ENCODE assay signal across 31 cellular contexts in the genomic region with DNA sequence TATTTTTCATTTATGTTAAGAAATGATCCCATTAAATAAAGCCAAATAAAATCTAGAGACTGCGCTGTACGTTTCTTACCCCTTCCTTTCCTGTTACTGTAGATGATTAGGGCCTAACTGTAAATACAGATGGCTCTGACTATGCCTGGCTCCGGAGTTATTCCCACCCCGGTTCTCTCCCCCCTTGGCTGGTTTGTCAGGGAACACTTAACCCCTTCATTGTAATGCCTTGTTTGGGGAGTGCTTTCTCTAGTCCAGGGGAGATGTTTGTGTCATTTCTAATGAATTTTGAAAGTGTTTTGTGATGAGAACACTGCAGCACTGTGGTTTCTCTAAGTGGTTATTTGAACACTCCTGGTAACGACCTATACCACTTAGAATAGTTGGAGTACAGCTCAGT. TPM values are rescaled to one million over a fixed set of nuclear protein-coding genes. Genes with fewer than 3 reads are reported as not detected.
DNase-seq lines count a peak whose midpoint lies in the region; ATAC-seq lines count a peak whose summit lies in the region.
"Had no signal": no experiment of that assay in that cellular context is flagged by ENCODE, and none has a peak within 500 bp of the region (broad histone marks: within the 10 kb centered on the region; RNA-seq: fewer than 3 reads in every experiment).

No MANE protein-coding gene starts in this region.

- H3K36me3 ChIP-seq in CD4-positive, alpha-beta memory T cell (ENCODE audit: insufficient read depth, low read length): peaks cover 42% of the 10 kb centered on the region

- DNase-seq in activated CD4-positive, alpha-beta T cell treated with anti-CD3 and anti-CD28 coated beads, Interleukin-2, amount 10 ng/mL, durations not matched to agents 7 days and 5 days: no peak
- DNase-seq in activated CD4-positive, alpha-beta T cell treated with anti-CD3 and anti-CD28 coated beads, Interleukin-2, amount 50 U/mL, for 1 hour: no peak
- no peak for DNase-seq in CD4-positive, alpha-beta memory T cell
- DNase-seq in activated T-helper 1 cell treated with anti-CD3 and anti-CD28 coated beads, Interleukin-12 subunit alpha, Interleukin-12 subunit beta, Interleukin-2, Interleukin-4 antibody, amounts not matched to agents 30 ng/mL and 10 ng/mL and 1 ng/mL, durations not matched to agents 14 hours and 24 hours and 36 hours (ENCODE audit: low spot score): no peak
- DNase-seq in left colon (no peak), HK-2 (ENCODE audit: unreplicated experiment) (no peak), cardiac septum (ENCODE audit: low spot score) (no peak)
- DNase-seq: activated T-cell treated with anti-CD3 and anti-CD28 coated beads, Interleukin-2, amount 50 U/mL, for 4 hours; adrenal gland; COR-L47; GDM1; GOT3; left ventricle myocardium inferior; mesendoderm; NCI-H1048; NCI-H1694; NCI-H526 treated with DMSO at 0.1 percent for 48 hours; nucleus accumbens; PC-9; sigmoid colon; stimulated activated CD4-positive, alpha-beta T cell treated with anti-CD3 and anti-CD28 coated beads, Interleukin-4, amount 100 ng/mL, for 24 hours; WERI-Rb-1 had no signal

- H3K9me3 ChIP-seq in CD4-positive, alpha-beta memory T cell (ENCODE audit: control insufficient read depth in 1 of 2, low read length in 2 of 2): no peaks in the 10 kb centered on the region
- H3K9me3 ChIP-seq: A549, adrenal gland, left ventricle myocardium inferior, prostate gland, sigmoid colon, thoracic aorta, vagina had no signal

- peaks cover 69% of the 10 kb centered on the region for H3K36me3 Mint-ChIP-seq in activated CD4-positive, alpha-beta T cell treated with anti-CD3 and anti-CD28 coated beads, Interleukin-2, amount 10 ng/mL, durations not matched to agents 7 days and 5 days (ENCODE audit: low read depth)
- peaks cover 49 to 77% of the 10 kb centered on the region in 2 donors for H3K36me3 Mint-ChIP-seq in CD4-positive, alpha-beta memory T cell
- H3K36me3 Mint-ChIP-seq in activated T-helper 1 cell treated with anti-CD3 and anti-CD28 coated beads, Interleukin-12 subunit alpha, Interleukin-12 subunit beta, Interleukin-2, Interleukin-4 antibody, amounts not matched to agents 30 ng/mL and 10 ng/mL and 1 ng/mL, durations not matched to agents 14 hours and 24 hours and 36 hours (ENCODE audit: low read depth): peaks cover 46% of the 10 kb centered on the region

- no peak overlapping the region for H3K4me3 ChIP-seq in CD4-positive, alpha-beta memory T cell (ENCODE audit: low read length in 2 of 2)
- H3K4me3 ChIP-seq: A549, adrenal gland, left ventricle myocardium inferior, PC-9, prostate gland, sigmoid colon, thoracic aorta, vagina had no signal

- intact Hi-C loops in CD4-positive, alpha-beta memory T cell (cut with micrococcal nuclease): no loop called here
- intact Hi-C loops in activated T-helper 1 cell treated with anti-CD3 and anti-CD28 coated beads, Interleukin-12 subunit alpha, Interleukin-12 subunit beta, Interleukin-2, Interleukin-4 antibody, amounts not matched to agents 30 ng/mL and 10 ng/mL and 1 ng/mL, durations not matched to agents 14 hours and 24 hours and 36 hours (cut with micrococcal nuclease): no loop called here
- intact Hi-C loops in left colon (cut with DNase I, micrococcal nuclease) (no loop called here), cardiac septum (cut with DNase I) (no loop called here)

- ATAC-seq in left colon (peak; percentile 10), HG02870 (IDR thresholded peaks at IDR 0.05; ENCODE audit: unreplicated experiment) (no peak)
- ATAC-seq: A549; activated T-cell treated with anti-CD3 and anti-CD28 coated beads, Interleukin-2, amount 50 U/mL, for 4 hours; Right ventricle myocardium inferior; stimulated activated memory B cell treated with anti-CD40 and anti-IgM and Interleukin-4, amounts not matched to agents 10 μg/mL and 1 μg/mL and 100 μg/mL, for 72 hours had no signal

- H3K27ac Mint-ChIP-seq in activated CD4-positive, alpha-beta T cell treated with anti-CD3 and anti-CD28 coated beads, Interleukin-2, amount 10 ng/mL, durations not matched to agents 7 days and 5 days: peak overlapping the region; percentile 58
- peak overlapping the region in 6 of 7 donors; percentile 10 to 93 (median 60) for H3K27ac Mint-ChIP-seq in CD4-positive, alpha-beta memory T cell
- H3K27ac Mint-ChIP-seq in activated T-helper 1 cell treated with anti-CD3 and anti-CD28 coated beads, Interleukin-12 subunit alpha, Interleukin-12 subunit beta, Interleukin-2, Interleukin-4 antibody, amounts not matched to agents 30 ng/mL and 10 ng/mL and 1 ng/mL, durations not matched to agents 14 hours and 24 hours and 36 hours: peak overlapping the region; percentile 19
- H3K27ac Mint-ChIP-seq: B cell; stimulated activated memory B cell treated with anti-CD40 and anti-IgM and Interleukin-4, amounts not matched to agents 10 μg/mL and 1 μg/mL and 100 μg/mL, for 72 hours had no signal

- H3K4me1 Mint-ChIP-seq in activated CD4-positive, alpha-beta T cell treated with anti-CD3 and anti-CD28 coated beads, Interleukin-2, amount 10 ng/mL, durations not matched to agents 7 days and 5 days: peaks cover 29% of the 10 kb centered on the region
- peaks cover 25 to 31% (median 28%) of the 10 kb centered on the region in 4 donors for H3K4me1 Mint-ChIP-seq in CD4-positive, alpha-beta memory T cell
- peaks cover 44% of the 10 kb centered on the region for H3K4me1 Mint-ChIP-seq in activated T-helper 1 cell treated with anti-CD3 and anti-CD28 coated beads, Interleukin-12 subunit alpha, Interleukin-12 subunit beta, Interleukin-2, Interleukin-4 antibody, amounts not matched to agents 30 ng/mL and 10 ng/mL and 1 ng/mL, durations not matched to agents 14 hours and 24 hours and 36 hours (ENCODE audit: low read depth)

- H3K9me3 Mint-ChIP-seq in activated CD4-positive, alpha-beta T cell treated with anti-CD3 and anti-CD28 coated beads, Interleukin-2, amount 10 ng/mL, durations not matched to agents 7 days and 5 days: no peaks in the 10 kb centered on the region
- peaks cover 0 to 5% (median 0%) of the 10 kb centered on the region in 8 donors for H3K9me3 Mint-ChIP-seq in CD4-positive, alpha-beta memory T cell
- no peaks in the 10 kb centered on the region for H3K9me3 Mint-ChIP-seq in activated T-helper 1 cell treated with anti-CD3 and anti-CD28 coated beads, Interleukin-12 subunit alpha, Interleukin-12 subunit beta, Interleukin-2, Interleukin-4 antibody, amounts not matched to agents 30 ng/mL and 10 ng/mL and 1 ng/mL, durations not matched to agents 14 hours and 24 hours and 36 hours
- H3K9me3 Mint-ChIP-seq: activated T-cell treated with anti-CD3 and anti-CD28 coated beads, Interleukin-2, amount 50 U/mL, for 4 hours; brain; stimulated activated memory B cell treated with anti-CD40 and anti-IgM and Interleukin-4, amounts not matched to agents 10 μg/mL and 1 μg/mL and 100 μg/mL, for 72 hours had no signal

- CTCF ChIA-PET in activated CD4-positive, alpha-beta T cell treated with anti-CD3 and anti-CD28 coated beads, Interleukin-2, amount 10 ng/mL, durations not matched to agents 7 days and 5 days (lab: Charles Lee): interaction anchor here (1.1 to 1.6 kb wide), 2 partner anchors 12 to 16 kb away, joined by 3 read pairs; no protein-coding TSS in a partner anchor
- CTCF ChIA-PET in CD4-positive, alpha-beta memory T cell (lab: Charles Lee; ENCODE audit: partially characterized antibody): no interaction called here

- POLR2A ChIA-PET in activated CD4-positive, alpha-beta T cell treated with anti-CD3 and anti-CD28 coated beads, Interleukin-2, amount 10 ng/mL, durations not matched to agents 7 days and 5 days (lab: Charles Lee): no interaction called here
- POLR2A ChIA-PET in CD4-positive, alpha-beta memory T cell (lab: Charles Lee; ENCODE audit: partially characterized antibody): interaction anchor here (1.7 to 2.4 kb wide), 3 partner anchors 8 to 16 kb away, joined by 4 to 11 read pairs (median 7); partner anchors contain the start of genes COA5 and UNC50

- peaks cover 4% of the 10 kb centered on the region for H3K4me1 ChIP-seq in CD4-positive, alpha-beta memory T cell (ENCODE audit: insufficient read depth, low read length)
- H3K4me1 ChIP-seq: A549, left ventricle myocardium inferior, prostate gland, sigmoid colon, vagina had no signal

- no peak overlapping the region for H3K27ac ChIP-seq in CD4-positive, alpha-beta memory T cell (ENCODE audit: low read depth, low read length)
- H3K27ac ChIP-seq: A549, adrenal gland, left ventricle myocardium inferior, PC-9, prostate gland, sigmoid colon, thoracic aorta, vagina, WERI-Rb-1 had no signal

- H3K27me3 Mint-ChIP-seq in activated CD4-positive, alpha-beta T cell treated with anti-CD3 and anti-CD28 coated beads, Interleukin-2, amount 10 ng/mL, durations not matched to agents 7 days and 5 days: no peaks in the 10 kb centered on the region
- H3K27me3 Mint-ChIP-seq in CD4-positive, alpha-beta memory T cell: no peaks in the 10 kb centered on the region
- H3K27me3 Mint-ChIP-seq in activated T-helper 1 cell treated with anti-CD3 and anti-CD28 coated beads, Interleukin-12 subunit alpha, Interleukin-12 subunit beta, Interleukin-2, Interleukin-4 antibody, amounts not matched to agents 30 ng/mL and 10 ng/mL and 1 ng/mL, durations not matched to agents 14 hours and 24 hours and 36 hours (ENCODE audit: insufficient read depth): no peaks in the 10 kb centered on the region
- H3K27me3 Mint-ChIP-seq: B cell; brain; stimulated activated memory B cell treated with anti-CD40 and anti-IgM and Interleukin-4, amounts not matched to agents 10 μg/mL and 1 μg/mL and 100 μg/mL, for 72 hours had no signal

- H3K27me3 ChIP-seq in CD4-positive, alpha-beta memory T cell (ENCODE audit: insufficient read depth, low read length): no peaks in the 10 kb centered on the region
- H3K27me3 ChIP-seq: adrenal gland, sigmoid colon, vagina had no signal

- no peak overlapping the region for H3K4me3 Mint-ChIP-seq in activated CD4-positive, alpha-beta T cell treated with anti-CD3 and anti-CD28 coated beads, Interleukin-2, amount 10 ng/mL, durations not matched to agents 7 days and 5 days
- H3K4me3 Mint-ChIP-seq in CD4-positive, alpha-beta memory T cell: no peak overlapping the region
- no peak overlapping the region for H3K4me3 Mint-ChIP-seq in activated T-helper 1 cell treated with anti-CD3 and anti-CD28 coated beads, Interleukin-12 subunit alpha, Interleukin-12 subunit beta, Interleukin-2, Interleukin-4 antibody, amounts not matched to agents 30 ng/mL and 10 ng/mL and 1 ng/mL, durations not matched to agents 14 hours and 24 hours and 36 hours
- H3K4me3 Mint-ChIP-seq: activated T-cell treated with anti-CD3 and anti-CD28 coated beads, Interleukin-2, amount 50 U/mL, for 4 hours; B cell; brain; stimulated activated memory B cell treated with anti-CD40 and anti-IgM and Interleukin-4, amounts not matched to agents 10 μg/mL and 1 μg/mL and 100 μg/mL, for 72 hours had no signal

RNA-seq across cellular contexts. Expression of gene UNC50, which starts 8.8 kb away (rescaled TPM):
- 10 to 100 TPM; 25.6 to 31.1 TPM for total RNA-seq in activated CD4-positive, alpha-beta T cell treated with anti-CD3 and anti-CD28 coated beads, Interleukin-2, amount 10 ng/mL, durations not matched to agents 7 days and 5 days
- 10 to 100 TPM; 43.5 to 47.2 TPM for total RNA-seq in CD4-positive, alpha-beta memory T cell
- polyA plus RNA-seq in CD4-positive, alpha-beta memory T cell: 10 to 100 TPM; 41.8 to 48.8 TPM
- total RNA-seq in activated T-helper 1 cell treated with anti-CD3 and anti-CD28 coated beads, Interleukin-12 subunit alpha, Interleukin-12 subunit beta, Interleukin-2, Interleukin-4 antibody, amounts not matched to agents 30 ng/mL and 10 ng/mL and 1 ng/mL, durations not matched to agents 14 hours and 24 hours and 36 hours: 41.4 and 43.0 TPM in 2 replicates
- total RNA-seq in left colon: 10 to 100 TPM; 33.0 to 36.5 TPM
- total RNA-seq in cardiac septum: 27.9 TPM

RNA-seq across cellular contexts. Expression of gene COA5, which starts 8.8 kb away (rescaled TPM):
- total RNA-seq in activated CD4-positive, alpha-beta T cell treated with anti-CD3 and anti-CD28 coated beads, Interleukin-2, amount 10 ng/mL, durations not matched to agents 7 days and 5 days: 10 to 100 TPM; 21.6 to 25.3 TPM
- 10 to 100 TPM; 51.3 to 52.4 TPM for total RNA-seq in CD4-positive, alpha-beta memory T cell
- 10 to 100 TPM; 32.4 to 40.8 TPM for polyA plus RNA-seq in CD4-positive, alpha-beta memory T cell
- total RNA-seq in activated T-helper 1 cell treated with anti-CD3 and anti-CD28 coated beads, Interleukin-12 subunit alpha, Interleukin-12 subunit beta, Interleukin-2, Interleukin-4 antibody, amounts not matched to agents 30 ng/mL and 10 ng/mL and 1 ng/mL, durations not matched to agents 14 hours and 24 hours and 36 hours: 20.3 and 21.2 TPM in 2 replicates
- total RNA-seq in left colon (10 to 100 TPM; 20.3 to 23.6 TPM), cardiac septum (28.3 TPM)
